9 cellular contexts compared by ENCODE assay signal in genomic region chr14:73750161-73750901, GRCh38. TPM values are rescaled to one million over a fixed set of nuclear protein-coding genes. Genes with fewer than 3 reads are reported as not detected.
A peak's percentile ranks its signal among the peaks of the same experiment; 100 is the strongest.
DNase-seq lines count a peak whose midpoint lies in the region; ATAC-seq, FAIRE-seq and TF ChIP-seq lines count a peak whose summit lies in the region.
"Had no signal": no experiment of that assay in that cellular context is flagged by ENCODE, and none has a peak within 500 bp of the region (broad histone marks: within the 10 kb centered on the region; RNA-seq: fewer than 3 reads in every experiment).

No MANE protein-coding gene starts in this region.

- peak; percentile 42 for FAIRE-seq in HTR-8/SVneo (lab: Jason Lieb, UNC)
- no peak for FAIRE-seq in GM12892 (lab: Jason Lieb, UNC)
- FAIRE-seq: endometrium had no signal

- no peak for TF ChIP-seq POLR2A in gastroesophageal sphincter (IDR thresholded peaks at IDR 0.05)
- TF ChIP-seq POLR2A in GM12892 (IDR thresholded peaks at IDR 0.05; ENCODE audit: low read depth, low read length), result no peak

- no peaks in the 10 kb centered on the region for H3K9me3 ChIP-seq in gastroesophageal sphincter

- H3K36me3 ChIP-seq in gastroesophageal sphincter, result no peaks in the 10 kb centered on the region

- TF ChIP-seq CTCF in VCaP (conservative IDR thresholded peaks at IDR 0.05) (no peak), gastroesophageal sphincter (IDR thresholded peaks at IDR 0.05) (no peak)

- no peak overlapping the region for H3K27ac Mint-ChIP-seq in stimulated activated effector memory CD8-positive, alpha-beta T cell treated with anti-CD3 and anti-CD28 coated beads, Interleukin-12 subunit alpha, Interleukin-12 subunit beta, amount 100 ng/mL, for 72 hours

- peaks cover 98% of the 10 kb centered on the region for H3K4me1 Mint-ChIP-seq in stimulated activated effector memory CD8-positive, alpha-beta T cell treated with anti-CD3 and anti-CD28 coated beads, Interleukin-12 subunit alpha, Interleukin-12 subunit beta, amount 100 ng/mL, for 72 hours

- H3K27me3 ChIP-seq in gastroesophageal sphincter, result no peaks in the 10 kb centered on the region

- H3K4me1 ChIP-seq in gastroesophageal sphincter, result peaks cover 51 to 100% (median 81%) of the 10 kb centered on the region in 3 donors

- no peaks in the 10 kb centered on the region for H3K9me3 Mint-ChIP-seq in stimulated activated effector memory CD8-positive, alpha-beta T cell treated with anti-CD3 and anti-CD28 coated beads, Interleukin-12 subunit alpha, Interleukin-12 subunit beta, amount 100 ng/mL, for 72 hours

- H3K36me3 Mint-ChIP-seq in stimulated activated effector memory CD8-positive, alpha-beta T cell treated with anti-CD3 and anti-CD28 coated beads, Interleukin-12 subunit alpha, Interleukin-12 subunit beta, amount 100 ng/mL, for 72 hours, result peaks cover 58% of the 10 kb centered on the region

- H3K27ac ChIP-seq in VCaP (peak overlapping the region; percentile 97), gastroesophageal sphincter (peak overlapping the region; percentile 75 to 100 (median 98))

- 3 to 16% methylated on average over 3 to 5 of the region's 5 CpGs for WGBS in gastroesophageal sphincter (ENCODE audit: low coverage in 1 of 2), 2 donors

- H3K4me3 ChIP-seq in gastroesophageal sphincter, result no peak overlapping the region

- peak overlapping the region; percentile 83 for H3K4me3 Mint-ChIP-seq in stimulated activated effector memory CD8-positive, alpha-beta T cell treated with anti-CD3 and anti-CD28 coated beads, Interleukin-12 subunit alpha, Interleukin-12 subunit beta, amount 100 ng/mL, for 72 hours

- no peak for ATAC-seq in gastroesophageal sphincter
- ATAC-seq in stimulated activated effector memory CD8-positive, alpha-beta T cell treated with anti-CD3 and anti-CD28 coated beads, Interleukin-12 subunit alpha, Interleukin-12 subunit beta, amount 100 ng/mL, for 72 hours, result no peak

- DNase-seq in HTR-8/SVneo (ENCODE audit: insufficient read length, low spot score) (no peak), GM12892 (ENCODE audit: insufficient read length) (no peak), mesenteric fat pad (ENCODE audit: low spot score) (no peak), D341Med (ENCODE audit: low spot score) (no peak)
- DNase-seq in stimulated activated effector memory CD8-positive, alpha-beta T cell treated with anti-CD3 and anti-CD28 coated beads, Interleukin-12 subunit alpha, Interleukin-12 subunit beta, amount 100 ng/mL, for 72 hours (ENCODE audit: low spot score in 2 of 2), result no peak
- DNase-seq: activated CD4-positive, alpha-beta T cell treated with anti-CD3 and anti-CD28 coated beads, Interleukin-2, amount 50 U/mL, for 48 hours had no signal

- no peak for TF ChIP-seq EP300 in gastroesophageal sphincter (IDR thresholded peaks at IDR 0.05)

RNA-seq across cellular contexts. Expression of gene PNMA1, which starts 36.1 kb away (rescaled TPM):
- total RNA-seq in gastroesophageal sphincter, result 10 to 100 TPM; 41.7 to 95.2 (median 47.6) TPM
- 13.3 TPM for polyA plus RNA-seq in GM12892 (2012; ENCODE audit: missing spikeins)
- total RNA-seq in mesenteric fat pad, result 49.3 TPM
